In the genomic region with DNA sequence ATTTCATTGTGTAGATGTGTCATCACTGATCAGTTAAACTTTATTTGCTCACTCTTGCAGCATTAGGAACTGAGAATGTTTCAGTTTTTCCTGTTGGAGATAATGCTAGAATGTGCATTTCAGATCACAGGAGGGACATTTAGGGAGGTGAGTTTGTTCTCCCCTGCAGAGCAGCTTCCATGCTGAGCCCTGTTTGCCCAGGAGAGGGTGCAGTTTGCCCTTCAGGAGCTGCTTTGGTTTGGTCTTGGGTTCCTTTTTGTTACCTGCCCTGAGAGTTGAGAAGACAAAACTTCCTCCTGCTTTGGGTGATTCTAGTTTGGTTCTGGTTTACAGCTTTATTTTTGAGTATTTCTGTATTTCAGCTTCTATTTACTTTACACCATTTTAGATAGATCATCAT, we compare ENCODE assay signal across 8 cellular contexts. TPM values are rescaled to one million over a fixed set of nuclear protein-coding genes. Genes with fewer than 3 reads are reported as not detected.
DNase-seq lines count a peak whose midpoint lies in the region; ATAC-seq and TF ChIP-seq lines count a peak whose summit lies in the region.

No MANE protein-coding gene starts in this region.

- H3K36me3 ChIP-seq in adipocyte (ENCODE audit: control insufficient read depth, insufficient read depth, low read length, severe bottlenecking) (no peaks in the 10 kb centered on the region), left lung (peaks cover 0 to 17% of the 10 kb centered on the region in 2 donors)

- no peak overlapping the region for H3K27ac Mint-ChIP-seq in type B pancreatic cell

- H3K27me3 Mint-ChIP-seq in type B pancreatic cell, result no peaks in the 10 kb centered on the region

- H3K4me3 ChIP-seq in adipocyte (ENCODE audit: low read length) (no peak overlapping the region), left lung (no peak overlapping the region)

- intact Hi-C loops in left lung (cut with DNase I), result no loop called here

- DNase-seq in ELF-1 (ENCODE audit: low read depth, low spot score), result peak; percentile 59
- DNase-seq in SW480 (ENCODE audit: low spot score), result peak; percentile 39
- peak; percentile 49 for DNase-seq in adipocyte (ENCODE audit: low read depth)
- no peak for DNase-seq in left lung
- DNase-seq in type B pancreatic cell (ENCODE audit: extremely low spot score, unreplicated experiment), result no peak
- no peak for DNase-seq in midbrain (lab: John Stamatoyannopoulos, UW)

- H3K27ac ChIP-seq in left lung, result no peak overlapping the region

- H3K4me3 Mint-ChIP-seq in type B pancreatic cell, result no peak overlapping the region

- TF ChIP-seq CTCF in left lung (IDR thresholded peaks at IDR 0.05), result peak; percentile 36 to 52
- peak; percentile 53 for TF ChIP-seq CTCF in type B pancreatic cell (conservative IDR thresholded peaks at IDR 0.05)

- ATAC-seq in HG02981 (IDR thresholded peaks at IDR 0.05; ENCODE audit: unreplicated experiment) (peak; percentile 56), left lung (peak; percentile 80), GM21526 (IDR thresholded peaks at IDR 0.05; ENCODE audit: low FRiP score, unreplicated experiment) (no peak)

- peaks cover 18% of the 10 kb centered on the region for H3K36me3 Mint-ChIP-seq in type B pancreatic cell

- H3K4me1 Mint-ChIP-seq in type B pancreatic cell (ENCODE audit: unreplicated experiment), result peaks cover 9% of the 10 kb centered on the region

- H3K9ac ChIP-seq in adipocyte (ENCODE audit: low read length), result no peak overlapping the region

- H3K27me3 ChIP-seq in adipocyte (replicated peaks; ENCODE audit: control insufficient read depth, insufficient read depth, low read length) (no peaks in the 10 kb centered on the region), left lung (no peaks in the 10 kb centered on the region)

- no peaks in the 10 kb centered on the region for H3K9me3 ChIP-seq in adipocyte (ENCODE audit: control insufficient read depth, low read length)
- H3K9me3 ChIP-seq in left lung, result no peaks in the 10 kb centered on the region

- no peaks in the 10 kb centered on the region for H3K9me3 Mint-ChIP-seq in type B pancreatic cell

- H3K4me1 ChIP-seq in adipocyte (ENCODE audit: control insufficient read depth, insufficient read depth, low read length), result peaks cover 17% of the 10 kb centered on the region
- H3K4me1 ChIP-seq in left lung, result peaks cover 4 to 11% of the 10 kb centered on the region in 2 donors

RNA-seq across cellular contexts. Expression of a gene that starts 49.9 kb away (rescaled TPM):
- total RNA-seq in left lung (10 to 100 TPM; 87.7 to 98.0 TPM), type B pancreatic cell (ENCODE audit: low replicate concordance) (32.2 and 72.5 TPM in 2 replicates)

Comparison
In these comparisons a context has a peak if more than half of its experiments do, and no peak if none do; other contexts are left out.
1. DNase-seq: peak in ELF-1 (single experiment), SW480 (single experiment) and adipocyte (single experiment); none in left lung (0 of 2), type B pancreatic cell (single experiment) and midbrain (single experiment).